ENCODE assay signal across 30 cellular contexts in the genomic region with DNA sequence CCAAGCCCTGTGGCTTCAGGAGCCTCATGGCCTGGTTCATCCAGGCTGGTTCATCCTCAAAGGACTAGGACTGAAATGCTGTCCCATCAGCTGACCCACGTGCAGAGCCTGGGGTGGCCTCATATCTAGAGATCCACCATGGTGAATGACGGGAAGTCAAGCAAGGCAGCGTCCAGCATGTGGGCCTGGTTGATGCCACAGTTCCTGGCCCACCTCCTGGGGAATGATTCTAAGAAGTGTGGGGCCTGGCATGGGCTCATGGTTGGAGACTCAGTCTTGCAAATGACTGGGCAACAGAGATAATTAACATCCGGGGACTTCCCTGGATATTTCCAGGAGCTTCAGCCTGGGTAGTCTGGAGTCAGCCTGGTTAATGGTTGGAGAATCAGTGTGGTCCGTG.
"Had no signal": no experiment of that assay in that cellular context is flagged by ENCODE, and none has a peak within 500 bp of the region (broad histone marks: within the 10 kb centered on the region; RNA-seq: fewer than 3 reads in every experiment).

No MANE protein-coding gene starts in this region.

- H3K4me3 ChIP-seq: adrenal gland, body of pancreas, breast epithelium had no signal

- H3K9me3 ChIP-seq: adrenal gland, body of pancreas, breast epithelium had no signal

- DNase-seq: activated B cell treated with CpG ODN at 0.5 μM for 24 hours; activated CD4-positive, alpha-beta memory T cell treated with anti-CD3 and anti-CD28 coated beads for 36 hours; activated CD4-positive, alpha-beta T cell treated with anti-CD3 and anti-CD28 coated beads for 4 hours; activated CD4-positive, alpha-beta T cell treated with anti-CD3 and anti-CD28 coated beads, Interleukin-2, amount 10 ng/mL, durations not matched to agents 24 days and 14 days; activated CD4-positive, alpha-beta T cell treated with anti-CD3 and anti-CD28 coated beads, Interleukin-2, amount 50 U/mL, for 1 hour; activated CD4-positive, alpha-beta T cell treated with anti-CD3 and anti-CD28 coated beads, Interleukin-2, amount 50 U/mL, for 4 hours; activated CD4-positive, CD25-positive, alpha-beta regulatory T cell treated with anti-CD3 and anti-CD28 coated beads, Interleukin-2, amount 50 U/mL, for 72 hours; activated CD8-positive, alpha-beta memory T cell treated with anti-CD3 and anti-CD28 coated beads, Interleukin-2, amount 50 U/mL, for 4 hours; activated CD8-positive, alpha-beta T cell treated with anti-CD3 and anti-CD28 coated beads for 36 hours; activated effector memory CD4-positive, alpha-beta T cell treated with anti-CD3 and anti-CD28 coated beads, Interleukin-2, amount 50 U/mL, for 16 hours; activated gamma-delta T cell treated with Interleukin-2 at 50 U/mL for 16 hours; activated naive CD4-positive, alpha-beta T cell; activated naive CD4-positive, alpha-beta T cell treated with anti-CD3 and anti-CD28 coated beads for 36 hours; activated naive CD4-positive, alpha-beta T cell treated with anti-CD3 and anti-CD28 coated beads, Interleukin-2, amount 50 U/mL, for 16 hours; activated naive CD8-positive, alpha-beta T cell treated with anti-CD3 and anti-CD28 coated beads for 36 hours; activated T-cell treated with anti-CD3 and anti-CD28 coated beads for 4 hours; activated T-cell treated with anti-CD3 and anti-CD28 coated beads, Interleukin-2, amount 50 U/mL, for 1 hour; activated T-cell treated with anti-CD3 and anti-CD28 coated beads, Interleukin-2, amount 50 U/mL, for 4 hours; activated T-cell treated with anti-CD3 and anti-CD28 coated beads, Interleukin-2, amount 50 U/mL, for 72 hours; adrenal gland; amniotic stem cell; aorta; body of pancreas; brain microvascular endothelial cell; central memory CD4-positive, alpha-beta T cell; T-cell; T-helper 2 cell; T-helper 9 cell had no signal

- H3K27ac ChIP-seq: adrenal gland, body of pancreas, brain microvascular endothelial cell, breast epithelium, VCaP had no signal

- H3K4me1 ChIP-seq: adrenal gland, body of pancreas, breast epithelium had no signal

- H3K36me3 ChIP-seq: adrenal gland, brain microvascular endothelial cell, breast epithelium had no signal

- H3K27me3 ChIP-seq: adrenal gland, body of pancreas, brain microvascular endothelial cell had no signal
